Comparison of ENCODE assay signal across 12 cellular contexts in the genomic region with DNA sequence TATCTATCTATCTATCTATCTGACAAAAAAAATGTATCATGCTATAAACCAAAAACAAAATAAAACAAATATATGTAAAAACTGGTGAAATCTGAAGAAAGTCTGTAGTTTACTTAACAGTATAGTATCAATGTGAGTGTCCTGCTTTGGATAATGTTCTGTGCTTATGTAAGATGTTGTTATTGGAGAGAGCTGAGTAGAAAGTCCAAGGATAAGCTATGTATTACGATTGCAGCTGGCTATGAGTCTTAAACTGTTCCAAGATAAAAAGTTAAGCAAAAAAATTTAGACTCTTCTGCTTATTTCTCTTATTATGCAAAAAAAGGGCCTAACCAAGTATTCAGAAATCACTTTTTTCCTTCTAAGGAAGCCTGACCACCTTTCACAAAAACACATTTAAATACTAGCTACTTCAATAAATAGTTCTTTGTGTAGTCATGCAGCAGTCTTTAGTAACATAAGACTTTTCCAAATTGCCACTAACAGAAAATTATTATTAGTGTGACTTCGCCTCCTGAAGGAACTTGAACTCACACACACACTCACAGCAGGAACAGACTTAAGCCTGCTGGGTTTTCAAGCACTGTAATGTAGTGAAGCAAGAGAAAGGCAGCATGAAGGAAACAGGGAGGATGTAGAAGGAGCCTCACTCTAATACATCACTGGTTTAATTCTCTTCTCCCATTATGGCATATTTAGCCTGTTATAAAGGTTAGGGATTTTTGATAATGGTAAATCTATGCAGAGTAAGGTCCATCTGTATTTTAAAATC.
"Had no signal": no experiment of that assay in that cellular context is flagged by ENCODE, and none has a peak within 500 bp of the region (broad histone marks: within the 10 kb centered on the region; RNA-seq: fewer than 3 reads in every experiment).

No MANE protein-coding gene starts in this region.

- H3K27ac ChIP-seq: adrenal gland, colonic mucosa, esophagus muscularis mucosa, gastrocnemius medialis, left ventricle myocardium inferior, VCaP had no signal

- DNase-seq: activated CD4-positive, alpha-beta T cell treated with anti-CD3 and anti-CD28 coated beads, Interleukin-2, amount 50 U/mL, for 48 hours; activated naive CD4-positive, alpha-beta T cell treated with anti-CD3 and anti-CD28 coated beads, Interleukin-2, amount 10 ng/mL, durations not matched to agents 7 days and 5 days; adrenal gland; caudate nucleus; colonic mucosa; gastrocnemius medialis; kidney; left ventricle myocardium inferior; right cardiac atrium had no signal

- H3K4me3 ChIP-seq: adrenal gland, colonic mucosa, esophagus muscularis mucosa, gastrocnemius medialis, left ventricle myocardium inferior, smooth muscle cell had no signal

- H3K4me2 ChIP-seq: smooth muscle cell had no signal

- H3K4me1 ChIP-seq: adrenal gland, colonic mucosa, esophagus muscularis mucosa, gastrocnemius medialis, left ventricle myocardium inferior had no signal

- H3K9me3 ChIP-seq: adrenal gland, colonic mucosa, esophagus muscularis mucosa, gastrocnemius medialis had no signal

- FAIRE-seq: kidney had no signal

- H3K27me3 ChIP-seq: adrenal gland, colonic mucosa, esophagus muscularis mucosa, gastrocnemius medialis had no signal

- H3K36me3 ChIP-seq: adrenal gland, colonic mucosa, esophagus muscularis mucosa, gastrocnemius medialis, left ventricle myocardium inferior had no signal
